In genomic region chr1:41109316-41110263, GRCh38 we compare ENCODE assay signal across 8 cellular contexts.
DNase-seq lines count a peak whose midpoint lies in the region; ATAC-seq and TF ChIP-seq lines count a peak whose summit lies in the region.

No MANE protein-coding gene starts in this region.

- CTCF ChIA-PET in mammary epithelial cell (lab: Charles Lee; ENCODE audit: low non-redundant PET), result no interaction called here
- CTCF ChIA-PET in activated CD8-positive, alpha-beta T cell treated with anti-CD3 and anti-CD28 coated beads, Interleukin-2, amount 10 ng/mL, durations not matched to agents 7 days and 5 days (lab: Charles Lee), result no interaction called here

- H3K27me3 ChIP-seq in mammary epithelial cell (ENCODE audit: insufficient read depth, low read length), result no peaks in the 10 kb centered on the region
- no peaks in the 10 kb centered on the region for H3K27me3 ChIP-seq in left lung
- no peaks in the 10 kb centered on the region for H3K27me3 ChIP-seq in tibial nerve

- H2AFZ ChIP-seq in mammary epithelial cell (ENCODE audit: low read depth, low read length), result peak overlapping the region; percentile 37

- H3K36me3 Mint-ChIP-seq in activated CD8-positive, alpha-beta T cell treated with anti-CD3 and anti-CD28 coated beads, Interleukin-2, amount 10 ng/mL, durations not matched to agents 7 days and 5 days (ENCODE audit: low read depth), result peaks cover 4% of the 10 kb centered on the region

- H3K4me3 ChIP-seq in LNCaP clone FGC (ENCODE audit: low read depth, low read length), result no peak overlapping the region
- peak overlapping the region in 2 of 3 experiments; percentile 1 to 10 for H3K4me3 ChIP-seq in mammary epithelial cell (replicated peaks in 1 of 3; ENCODE audit: insufficient read depth in 1 of 3, low read depth in 2 of 3, low read length in 3 of 3)
- no peak overlapping the region for H3K4me3 ChIP-seq in left lung
- no peak overlapping the region for H3K4me3 ChIP-seq in tibial nerve

- dilution Hi-C loops in mammary epithelial cell (cut with HindIII; ENCODE audit: low sequenced_read_pairs), result no loop called here

- H3K4me3 Mint-ChIP-seq in activated CD8-positive, alpha-beta T cell treated with anti-CD3 and anti-CD28 coated beads, Interleukin-2, amount 10 ng/mL, durations not matched to agents 7 days and 5 days, result no peak overlapping the region

- H3K9me3 ChIP-seq in mammary epithelial cell (replicated peaks; ENCODE audit: insufficient read depth, low read length), result no peaks in the 10 kb centered on the region
- H3K9me3 ChIP-seq in left lung, result no peaks in the 10 kb centered on the region
- no peaks in the 10 kb centered on the region for H3K9me3 ChIP-seq in tibial nerve

- no peaks in the 10 kb centered on the region for H3K27me3 Mint-ChIP-seq in activated CD8-positive, alpha-beta T cell treated with anti-CD3 and anti-CD28 coated beads, Interleukin-2, amount 10 ng/mL, durations not matched to agents 7 days and 5 days (ENCODE audit: low read depth)

- 8% methylated on average over 3 of the region's 4 CpGs for WGBS in mammary epithelial cell (ENCODE audit: low coverage, missing lambda C conversion rate)
- WGBS in tibial nerve, 2 donors, result 18 to 21% methylated on average over 4 of the region's 4 CpGs

- H4K20me1 ChIP-seq in mammary epithelial cell (ENCODE audit: insufficient read depth, low read length), result no peaks in the 10 kb centered on the region

- BruUV-seq in mammary epithelial cell (replicated peaks; lab: Mats Ljungman, UMichigan), result no TSS peak

- H3K36me3 ChIP-seq in mammary epithelial cell (ENCODE audit: insufficient read depth, low read length), result peaks cover 2% of the 10 kb centered on the region
- peaks cover 0 to 8% of the 10 kb centered on the region in 2 donors for H3K36me3 ChIP-seq in left lung
- H3K36me3 ChIP-seq in tibial nerve, result peaks cover 0 to 9% (median 0%) of the 10 kb centered on the region in 3 donors

- no peak for TF ChIP-seq POLR2A in tibial nerve (IDR thresholded peaks at IDR 0.05)

- in situ Hi-C loops in mammary epithelial cell (cut with MboI; ENCODE audit: low sequenced_read_pairs in 2 of 2), result no loop called here

- POLR2A ChIA-PET in activated CD8-positive, alpha-beta T cell treated with anti-CD3 and anti-CD28 coated beads, Interleukin-2, amount 10 ng/mL, durations not matched to agents 7 days and 5 days (lab: Charles Lee), result interaction anchor here (0.6 kb wide), 1 partner anchor 569 kb away, joined by 3 read pairs; no protein-coding TSS in a partner anchor

- H3K4me2 ChIP-seq in mammary epithelial cell (ENCODE audit: insufficient read depth, low read depth, low read length), result peak overlapping the region; percentile 80

- H3K27ac ChIP-seq in mammary epithelial cell (ENCODE audit: insufficient read depth, low read depth, low read length) (peak overlapping the region; percentile 68), left lung (peak overlapping the region; percentile 85 to 86), tibial nerve (peak overlapping the region; percentile 88 to 98 (median 94))

- H3K9ac ChIP-seq in mammary epithelial cell (ENCODE audit: insufficient read depth, low read length), result peak overlapping the region; percentile 7

- TF ChIP-seq CTCF in LNCaP clone FGC (IDR thresholded peaks at IDR 0.05; ENCODE audit: control insufficient read depth, extremely low read depth, insufficient read depth), result no peak
- TF ChIP-seq CTCF in mammary epithelial cell (conservative IDR thresholded peaks at IDR 0.05 in 1 of 2, IDR thresholded peaks at IDR 0.05 in 1 of 2; ENCODE audit: extremely low read depth in 1 of 2, insufficient read depth in 1 of 2, low read depth in 1 of 2, low read length in 2 of 2), result no peak
- no peak for TF ChIP-seq CTCF in left lung (IDR thresholded peaks at IDR 0.05)
- no peak for TF ChIP-seq CTCF in tibial nerve (IDR thresholded peaks at IDR 0.05)

- no peaks in the 10 kb centered on the region for H3K4me1 Mint-ChIP-seq in activated CD8-positive, alpha-beta T cell treated with anti-CD3 and anti-CD28 coated beads, Interleukin-2, amount 10 ng/mL, durations not matched to agents 7 days and 5 days (ENCODE audit: low read depth)

- ATAC-seq in left lung (peak; percentile 92), HG03378 (IDR thresholded peaks at IDR 0.05; ENCODE audit: unreplicated experiment) (no peak), GM21515 (IDR thresholded peaks at IDR 0.05; ENCODE audit: unreplicated experiment) (no peak)
- no peak for ATAC-seq in activated CD8-positive, alpha-beta T cell treated with anti-CD3 and anti-CD28 coated beads, Interleukin-2, amount 10 ng/mL, durations not matched to agents 7 days and 5 days

- peak; percentile 88 to 96 for TF ChIP-seq EP300 in tibial nerve (IDR thresholded peaks at IDR 0.05)

- H3K27ac Mint-ChIP-seq in activated CD8-positive, alpha-beta T cell treated with anti-CD3 and anti-CD28 coated beads, Interleukin-2, amount 10 ng/mL, durations not matched to agents 7 days and 5 days, result no peak overlapping the region

- H3K4me1 ChIP-seq in mammary epithelial cell (ENCODE audit: insufficient read depth, low read length) (peaks cover 25% of the 10 kb centered on the region), left lung (peaks cover 13 to 28% of the 10 kb centered on the region in 2 donors), tibial nerve (peaks cover 0 to 44% (median 22%) of the 10 kb centered on the region in 4 donors)

- no peaks in the 10 kb centered on the region for H3K79me2 ChIP-seq in mammary epithelial cell (ENCODE audit: insufficient read depth, low read length)

- intact Hi-C loops in mammary epithelial cell (cut with micrococcal nuclease), result no loop called here
- intact Hi-C loops in left lung (cut with DNase I), result no loop called here

- DNase-seq in A172 (ENCODE audit: low spot score), result peak; percentile 90
- peak; percentile 55 for DNase-seq in LNCaP clone FGC (ENCODE audit: low read depth)
- peak; percentile 86 for DNase-seq in mammary epithelial cell
- no peak for DNase-seq in left lung
- DNase-seq in tibial nerve (ENCODE audit: low spot score in 2 of 2), result peak; percentile 32 to 81
- no peak for DNase-seq in activated CD8-positive, alpha-beta T cell treated with anti-CD3 and anti-CD28 coated beads, Interleukin-2, amount 10 ng/mL, durations not matched to agents 7 days and 5 days

- H3K9me3 Mint-ChIP-seq in activated CD8-positive, alpha-beta T cell treated with anti-CD3 and anti-CD28 coated beads, Interleukin-2, amount 10 ng/mL, durations not matched to agents 7 days and 5 days (ENCODE audit: insufficient read depth), result no peaks in the 10 kb centered on the region

Comparison
In these comparisons a context has a peak if more than half of its experiments do, and no peak if none do; other contexts are left out.
1. DNase-seq: peak in A172 (single experiment), LNCaP clone FGC (single experiment), mammary epithelial cell (single experiment) and tibial nerve (2 of 2); none in left lung (0 of 2) and activated CD8-positive, alpha-beta T cell treated with anti-CD3 and anti-CD28 coated beads, Interleukin-2, amount 10 ng/mL, durations not matched to agents 7 days and 5 days (single experiment).
2. H3K4me3 ChIP-seq: peak in mammary epithelial cell (2 of 3); none in LNCaP clone FGC (single experiment), left lung (0 of 2) and tibial nerve (0 of 4).
3. Peak in every context shown above with its lines, with median percentiles within 50 percentile points of each other: H3K27ac ChIP-seq.